28 cellular contexts compared by ENCODE assay signal in the genomic region with DNA sequence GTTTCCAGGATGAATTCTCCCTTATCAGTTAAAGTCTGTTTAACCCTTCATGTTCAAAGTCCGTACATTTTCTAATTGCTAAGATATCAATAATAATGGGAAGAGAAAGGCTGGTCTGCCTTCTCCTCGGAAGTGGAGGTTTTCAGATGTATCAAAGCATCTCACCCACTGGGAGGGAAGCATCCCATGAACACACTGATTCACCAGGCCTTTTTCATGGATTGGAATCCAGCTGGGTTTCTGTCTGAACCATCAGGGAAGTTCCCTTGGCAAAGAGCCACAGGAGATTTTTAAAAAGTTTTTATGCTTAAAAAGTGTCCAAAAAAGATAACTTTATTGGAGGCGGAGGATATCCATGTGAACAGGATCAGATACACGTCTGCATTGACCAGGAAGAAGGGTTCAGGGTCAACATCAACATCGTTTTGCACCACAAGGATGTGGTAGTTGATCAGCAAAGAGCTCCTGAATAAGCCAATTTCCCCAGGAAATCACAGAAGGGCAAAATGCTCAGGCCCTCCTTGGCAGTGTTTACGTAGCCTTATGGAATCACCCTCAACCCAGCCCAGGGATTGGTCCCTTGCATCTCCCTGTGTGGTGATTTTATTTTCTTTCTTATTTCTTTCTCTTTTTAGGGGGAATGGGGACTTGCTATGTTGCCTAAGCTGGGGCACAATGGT.
"Had no signal": no experiment of that assay in that cellular context is flagged by ENCODE, and none has a peak within 500 bp of the region (broad histone marks: within the 10 kb centered on the region; RNA-seq: fewer than 3 reads in every experiment).

No MANE protein-coding gene starts in this region.

- FAIRE-seq: colon, keratinocyte, TTC549 had no signal

- H3K9me3 Mint-ChIP-seq: activated naive CD8-positive, alpha-beta T cell treated with anti-CD3 and anti-CD28 coated beads for 36 hours; brain; nephron; stimulated activated naive CD8-positive, alpha-beta T cell treated with anti-CD3 and anti-CD28 coated beads, Interleukin-15, amount 100 ng/mL, for 72 hours; T-helper 2 cell treated with Interferon-gamma antibody and Interleukin-4, amounts not matched to agents 5 μg/mL and 100 μg/mL, for 36 hours had no signal

- H3K36me3 ChIP-seq: gastrocnemius medialis, heart left ventricle, suprapubic skin, transverse colon, uterus had no signal

- H3K4me3 ChIP-seq: dorsolateral prefrontal cortex, gastrocnemius medialis, heart left ventricle, lung, smooth muscle cell, suprapubic skin, transverse colon, uterus had no signal

- H3K27me3 ChIP-seq: dorsolateral prefrontal cortex, gastrocnemius medialis, transverse colon, uterus had no signal

- H3K27me3 Mint-ChIP-seq: brain had no signal

- H3K9me3 ChIP-seq: gastrocnemius medialis, heart left ventricle, suprapubic skin, transverse colon, uterus had no signal

- H3K4me3 Mint-ChIP-seq: activated CD4-positive, alpha-beta T cell treated with anti-CD3 and anti-CD28 coated beads for 36 hours; activated CD8-positive, alpha-beta memory T cell treated with anti-CD3 and anti-CD28 coated beads, Interleukin-2, amount 10 ng/mL, durations not matched to agents 7 days and 5 days; activated naive CD8-positive, alpha-beta T cell treated with anti-CD3 and anti-CD28 coated beads for 36 hours; activated T-helper 17 cell treated with anti-CD3 and anti-CD28 coated beads, Interleukin-2, amount 50 U/mL, for 72 hours; brain; nephron; stimulated activated naive CD8-positive, alpha-beta T cell treated with anti-CD3 and anti-CD28 coated beads, Interleukin-15, amount 100 ng/mL, for 72 hours; T-helper 2 cell treated with Interferon-gamma antibody and Interleukin-4, amounts not matched to agents 5 μg/mL and 100 μg/mL, for 36 hours had no signal

- H3K4me1 ChIP-seq: gastrocnemius medialis, heart left ventricle, suprapubic skin, transverse colon, uterus had no signal

- H3K4me2 ChIP-seq: smooth muscle cell had no signal

- ATAC-seq: activated CD4-positive, alpha-beta T cell treated with anti-CD3 and anti-CD28 coated beads for 36 hours; activated CD8-positive, alpha-beta memory T cell treated with anti-CD3 and anti-CD28 coated beads, Interleukin-2, amount 10 ng/mL, durations not matched to agents 7 days and 5 days; activated T-helper 17 cell treated with anti-CD3 and anti-CD28 coated beads, Interleukin-2, amount 50 U/mL, for 72 hours; gastrocnemius medialis; heart left ventricle; left lobe of liver; sciatic nerve; stimulated activated naive CD8-positive, alpha-beta T cell treated with anti-CD3 and anti-CD28 coated beads, Interleukin-15, amount 100 ng/mL, for 72 hours had no signal

- DNase-seq: activated CD4-positive, alpha-beta T cell treated with anti-CD3 and anti-CD28 coated beads for 36 hours; activated CD4-positive, alpha-beta T cell treated with anti-CD3 and anti-CD28 coated beads, Interleukin-2, amount 50 U/mL, for 48 hours; activated CD8-positive, alpha-beta memory T cell treated with anti-CD3 and anti-CD28 coated beads, Interleukin-2, amount 10 ng/mL, durations not matched to agents 7 days and 5 days; activated naive CD4-positive, alpha-beta T cell; activated naive CD8-positive, alpha-beta T cell treated with anti-CD3 and anti-CD28 coated beads for 36 hours; amygdala; caudate nucleus; dorsolateral prefrontal cortex; gastrocnemius medialis; heart left ventricle; midbrain; nucleus accumbens; stimulated activated CD4-positive, alpha-beta T cell treated with anti-CD3 and anti-CD28 coated beads, Interleukin-4, amount 100 ng/mL, for 1 hour; stimulated activated naive CD8-positive, alpha-beta T cell treated with anti-CD3 and anti-CD28 coated beads, Interleukin-15, amount 100 ng/mL, for 72 hours; transverse colon; uterus had no signal

- H3K27ac ChIP-seq: dorsolateral prefrontal cortex, gastrocnemius medialis, heart left ventricle, suprapubic skin, transverse colon, uterus had no signal

- H3K36me3 Mint-ChIP-seq: activated CD8-positive, alpha-beta memory T cell treated with anti-CD3 and anti-CD28 coated beads, Interleukin-2, amount 10 ng/mL, durations not matched to agents 7 days and 5 days; activated naive CD8-positive, alpha-beta T cell treated with anti-CD3 and anti-CD28 coated beads for 36 hours; brain had no signal

- H3K4me1 Mint-ChIP-seq: activated CD4-positive, alpha-beta T cell treated with anti-CD3 and anti-CD28 coated beads for 36 hours; activated CD8-positive, alpha-beta memory T cell treated with anti-CD3 and anti-CD28 coated beads, Interleukin-2, amount 10 ng/mL, durations not matched to agents 7 days and 5 days; activated naive CD8-positive, alpha-beta T cell treated with anti-CD3 and anti-CD28 coated beads for 36 hours; activated T-helper 17 cell treated with anti-CD3 and anti-CD28 coated beads, Interleukin-2, amount 50 U/mL, for 72 hours; stimulated activated naive CD8-positive, alpha-beta T cell treated with anti-CD3 and anti-CD28 coated beads, Interleukin-15, amount 100 ng/mL, for 72 hours had no signal

- H3K27ac Mint-ChIP-seq: activated CD4-positive, alpha-beta T cell treated with anti-CD3 and anti-CD28 coated beads for 36 hours; activated CD8-positive, alpha-beta memory T cell treated with anti-CD3 and anti-CD28 coated beads, Interleukin-2, amount 10 ng/mL, durations not matched to agents 7 days and 5 days; activated naive CD8-positive, alpha-beta T cell treated with anti-CD3 and anti-CD28 coated beads for 36 hours; activated T-helper 17 cell treated with anti-CD3 and anti-CD28 coated beads, Interleukin-2, amount 50 U/mL, for 72 hours; brain; nephron; stimulated activated naive CD8-positive, alpha-beta T cell treated with anti-CD3 and anti-CD28 coated beads, Interleukin-15, amount 100 ng/mL, for 72 hours; T-helper 2 cell treated with Interferon-gamma antibody and Interleukin-4, amounts not matched to agents 5 μg/mL and 100 μg/mL, for 36 hours had no signal
